ENCODE assay signal across 18 cellular contexts in the genomic region with DNA sequence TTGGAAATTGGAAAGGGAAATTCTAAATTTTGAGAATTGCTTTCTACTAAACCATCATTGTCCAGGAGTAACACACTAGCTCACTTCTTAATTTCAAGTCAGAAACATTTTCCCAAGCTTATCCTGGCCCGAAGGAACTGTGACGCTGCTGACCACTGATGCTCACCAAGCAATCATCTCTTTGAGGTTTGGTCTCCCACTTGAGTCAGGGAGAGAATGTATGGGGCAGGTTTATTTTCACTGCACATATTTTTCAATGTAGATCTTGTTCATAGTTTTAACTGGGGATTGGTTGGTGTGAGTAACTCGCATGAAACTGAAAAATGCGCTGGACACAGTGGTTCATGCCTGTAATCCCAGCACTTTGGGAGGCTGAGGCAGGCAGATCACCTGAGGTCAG. TPM values are rescaled to one million over a fixed set of nuclear protein-coding genes. Genes with fewer than 3 reads are reported as not detected.
A peak's percentile ranks its signal among the peaks of the same experiment; 100 is the strongest.
DNase-seq lines count a peak whose midpoint lies in the region; ATAC-seq, FAIRE-seq and TF ChIP-seq lines count a peak whose summit lies in the region.
"Had no signal": no experiment of that assay in that cellular context is flagged by ENCODE, and none has a peak within 500 bp of the region (broad histone marks: within the 10 kb centered on the region; RNA-seq: fewer than 3 reads in every experiment).

No MANE protein-coding gene starts in this region.

- TF ChIP-seq CTCF in astrocyte (IDR thresholded peaks at IDR 0.05; ENCODE audit: insufficient read depth, low read depth, low read length): no peak
- no peak for TF ChIP-seq CTCF in mammary epithelial cell (conservative IDR thresholded peaks at IDR 0.05 in 1 of 2, IDR thresholded peaks at IDR 0.05 in 1 of 2; ENCODE audit: extremely low read depth in 1 of 2, insufficient read depth in 1 of 2, low read depth in 1 of 2, low read length in 2 of 2)

- ATAC-seq in GM21576 (IDR thresholded peaks at IDR 0.05; ENCODE audit: unreplicated experiment): no peak
- ATAC-seq: K562 had no signal

- BruUV-seq in mammary epithelial cell (replicated peaks; lab: Mats Ljungman, UMichigan): no TSS peak

- H3K27me3 ChIP-seq in astrocyte (ENCODE audit: insufficient read depth, low read length): no peaks in the 10 kb centered on the region
- H3K27me3 ChIP-seq in mammary epithelial cell (ENCODE audit: insufficient read depth, low read length): no peaks in the 10 kb centered on the region

- no peak overlapping the region for H2AFZ ChIP-seq in astrocyte (ENCODE audit: low read depth, low read length)
- H2AFZ ChIP-seq in mammary epithelial cell (ENCODE audit: low read depth, low read length): no peak overlapping the region

- H3K4me3 Mint-ChIP-seq in activated CD4-positive, alpha-beta T cell treated with anti-CD3 and anti-CD28 coated beads, Interleukin-2, amount 10 ng/mL, durations not matched to agents 24 days and 14 days: no peak overlapping the region
- no peak overlapping the region for H3K4me3 Mint-ChIP-seq in astrocyte (ENCODE audit: unreplicated experiment)
- H3K4me3 Mint-ChIP-seq: CD14-positive monocyte had no signal

- H3K9me3 ChIP-seq in astrocyte (ENCODE audit: insufficient read depth, low read depth, low read length): no peaks in the 10 kb centered on the region
- no peaks in the 10 kb centered on the region for H3K9me3 ChIP-seq in mammary epithelial cell (replicated peaks; ENCODE audit: insufficient read depth, low read length)
- H3K9me3 ChIP-seq: Caco-2 had no signal

- WGBS in mammary epithelial cell (ENCODE audit: low coverage, missing lambda C conversion rate): 94% methylated on average over 4 of the region's 4 CpGs

- peaks cover 54% of the 10 kb centered on the region for H3K4me1 Mint-ChIP-seq in activated CD4-positive, alpha-beta T cell treated with anti-CD3 and anti-CD28 coated beads, Interleukin-2, amount 10 ng/mL, durations not matched to agents 24 days and 14 days
- peaks cover 16% of the 10 kb centered on the region for H3K4me1 Mint-ChIP-seq in astrocyte (ENCODE audit: low read depth, unreplicated experiment)

- no peak overlapping the region for H3K27ac ChIP-seq in astrocyte (ENCODE audit: low read depth, low read length)
- no peak overlapping the region for H3K27ac ChIP-seq in mammary epithelial cell (ENCODE audit: insufficient read depth, low read depth, low read length)
- H3K27ac ChIP-seq: 22Rv1 had no signal

- CTCF ChIA-PET in mammary epithelial cell (lab: Charles Lee; ENCODE audit: low non-redundant PET): no interaction called here

- H3K4me1 ChIP-seq in astrocyte (ENCODE audit: insufficient read depth, low read length) (no peaks in the 10 kb centered on the region), mammary epithelial cell (ENCODE audit: insufficient read depth, low read length) (peaks cover 30% of the 10 kb centered on the region)

- H3K79me2 ChIP-seq in astrocyte (ENCODE audit: insufficient read depth, low read length): no peaks in the 10 kb centered on the region
- H3K79me2 ChIP-seq in mammary epithelial cell (ENCODE audit: insufficient read depth, low read length): no peaks in the 10 kb centered on the region

- dilution Hi-C loops in mammary epithelial cell (cut with HindIII; ENCODE audit: low sequenced_read_pairs): no loop called here

- no peak for FAIRE-seq in astrocyte (lab: Jason Lieb, UNC)

- no peaks in the 10 kb centered on the region for H3K36me3 Mint-ChIP-seq in activated CD4-positive, alpha-beta T cell treated with anti-CD3 and anti-CD28 coated beads, Interleukin-2, amount 10 ng/mL, durations not matched to agents 24 days and 14 days (ENCODE audit: low read depth)
- H3K36me3 Mint-ChIP-seq in astrocyte (ENCODE audit: low read depth, unreplicated experiment): no peaks in the 10 kb centered on the region
- H3K36me3 Mint-ChIP-seq: CD14-positive monocyte had no signal

- in situ Hi-C loops in mammary epithelial cell (cut with MboI; ENCODE audit: low sequenced_read_pairs in 2 of 2): no loop called here

- no peak overlapping the region for H3K4me3 ChIP-seq in astrocyte (ENCODE audit: insufficient read depth, low read depth, low read length)
- no peak overlapping the region for H3K4me3 ChIP-seq in mammary epithelial cell (replicated peaks in 1 of 3; ENCODE audit: insufficient read depth in 1 of 3, low read depth in 2 of 3, low read length in 3 of 3)
- H3K4me3 ChIP-seq: K562 had no signal

- H3K27ac Mint-ChIP-seq in activated CD4-positive, alpha-beta T cell treated with anti-CD3 and anti-CD28 coated beads, Interleukin-2, amount 10 ng/mL, durations not matched to agents 24 days and 14 days: peak overlapping the region; percentile 25
- H3K27ac Mint-ChIP-seq in astrocyte (ENCODE audit: unreplicated experiment): no peak overlapping the region

- no peak for DNase-seq in activated CD4-positive, alpha-beta T cell treated with anti-CD3 and anti-CD28 coated beads, Interleukin-2, amount 10 ng/mL, durations not matched to agents 24 days and 14 days
- no peak for DNase-seq in activated CD4-positive, alpha-beta T cell treated with anti-CD3 and anti-CD28 coated beads for 48 hours
- peak; percentile 37 for DNase-seq in astrocyte (ENCODE audit: low read depth)
- peak; percentile 79 for DNase-seq in hepatic stellate cell (ENCODE audit: low spot score)
- no peak for DNase-seq in NCI-H524 (lab: John Stamatoyannopoulos, UW)
- DNase-seq in mammary epithelial cell: no peak
- DNase-seq in NCI-H510A (lab: John Stamatoyannopoulos, UW): no peak
- DNase-seq: Caco-2, GOT3, NCI-H1105 treated with DMSO at 0.1 percent for 48 hours, NCI-H187 treated with DMSO at 0.1 percent for 48 hours, NCI-H446 treated with DMSO at 0.1 percent for 48 hours, RPMI8226 had no signal

- H4K20me1 ChIP-seq in astrocyte (ENCODE audit: insufficient read depth, low read length) (no peaks in the 10 kb centered on the region), mammary epithelial cell (ENCODE audit: insufficient read depth, low read length) (no peaks in the 10 kb centered on the region)

- H3K9me3 Mint-ChIP-seq in activated CD4-positive, alpha-beta T cell treated with anti-CD3 and anti-CD28 coated beads, Interleukin-2, amount 10 ng/mL, durations not matched to agents 24 days and 14 days: no peaks in the 10 kb centered on the region
- H3K9me3 Mint-ChIP-seq in astrocyte (ENCODE audit: unreplicated experiment): no peaks in the 10 kb centered on the region

- H3K36me3 ChIP-seq in astrocyte (ENCODE audit: insufficient read depth, low read length): no peaks in the 10 kb centered on the region
- no peaks in the 10 kb centered on the region for H3K36me3 ChIP-seq in mammary epithelial cell (ENCODE audit: insufficient read depth, low read length)

- H3K27me3 Mint-ChIP-seq in activated CD4-positive, alpha-beta T cell treated with anti-CD3 and anti-CD28 coated beads, Interleukin-2, amount 10 ng/mL, durations not matched to agents 24 days and 14 days: no peaks in the 10 kb centered on the region
- H3K27me3 Mint-ChIP-seq in astrocyte (ENCODE audit: low read depth, unreplicated experiment): no peaks in the 10 kb centered on the region

- H3K4me2 ChIP-seq in astrocyte (ENCODE audit: low read length) (no peak overlapping the region), mammary epithelial cell (ENCODE audit: insufficient read depth, low read depth, low read length) (no peak overlapping the region)

- no peak overlapping the region for H3K9ac ChIP-seq in astrocyte (ENCODE audit: low read length)
- no peak overlapping the region for H3K9ac ChIP-seq in mammary epithelial cell (ENCODE audit: insufficient read depth, low read length)

- intact Hi-C loops in activated CD4-positive, alpha-beta T cell treated with anti-CD3 and anti-CD28 coated beads, Interleukin-2, amount 10 ng/mL, durations not matched to agents 24 days and 14 days (cut with micrococcal nuclease): no loop called here
- intact Hi-C loops in mammary epithelial cell (cut with micrococcal nuclease): no loop called here

RNA-seq across cellular contexts. Expression of a gene that starts 12.9 kb away (rescaled TPM):
- total RNA-seq in activated CD4-positive, alpha-beta T cell treated with anti-CD3 and anti-CD28 coated beads, Interleukin-2, amount 10 ng/mL, durations not matched to agents 24 days and 14 days: 0.47 and 0.50 TPM in 2 replicates
- total RNA-seq in astrocyte (0.34 and 0.43 TPM in 2 replicates), mammary epithelial cell (under 1 TPM in 1 of 2 donors, not detected in 1; 0.68 TPM)
- not detected for polyA plus RNA-seq in mammary epithelial cell
- polyA minus RNA-seq in mammary epithelial cell: not detected
- total RNA-seq: Caco-2, M059J had no signal
- polyA plus RNA-seq: CD14-positive monocyte, K562 had no signal

RNA-seq across cellular contexts. Expression of a gene that starts 23.3 kb away (rescaled TPM):
- total RNA-seq in activated CD4-positive, alpha-beta T cell treated with anti-CD3 and anti-CD28 coated beads, Interleukin-2, amount 10 ng/mL, durations not matched to agents 24 days and 14 days: 155 and 158 TPM in 2 replicates
- 45.5 and 56.8 TPM in 2 replicates for total RNA-seq in astrocyte
- total RNA-seq in mammary epithelial cell: 100 to 1,000 TPM in 1 of 2 donors, 10 to 100 TPM in 1; 52.8 to 106 TPM
- polyA plus RNA-seq in mammary epithelial cell: 256 TPM
- polyA minus RNA-seq in mammary epithelial cell: 121 TPM

RNA-seq across cellular contexts. Expression of a gene that starts 31.3 kb away (rescaled TPM):
- 29.5 and 30.7 TPM in 2 replicates for total RNA-seq in activated CD4-positive, alpha-beta T cell treated with anti-CD3 and anti-CD28 coated beads, Interleukin-2, amount 10 ng/mL, durations not matched to agents 24 days and 14 days
- total RNA-seq in astrocyte (19.5 and 19.8 TPM in 2 replicates), mammary epithelial cell (10 to 100 TPM; 18.8 to 22.2 TPM)
- polyA plus RNA-seq in mammary epithelial cell: 27.0 TPM
- polyA minus RNA-seq in mammary epithelial cell: 42.9 TPM

RNA-seq across cellular contexts. Expression of a gene that starts 37.5 kb away (rescaled TPM):
- 239 and 242 TPM in 2 replicates for total RNA-seq in activated CD4-positive, alpha-beta T cell treated with anti-CD3 and anti-CD28 coated beads, Interleukin-2, amount 10 ng/mL, durations not matched to agents 24 days and 14 days
- total RNA-seq in astrocyte (142 and 148 TPM in 2 replicates), mammary epithelial cell (100 to 1,000 TPM in 1 of 2 donors, 10 to 100 TPM in 1; 96.4 to 128 TPM)
- polyA plus RNA-seq in mammary epithelial cell: 217 TPM
- 200 TPM for polyA minus RNA-seq in mammary epithelial cell

RNA-seq across cellular contexts. Expression of a gene that starts 37.9 kb away (rescaled TPM):
- total RNA-seq in activated CD4-positive, alpha-beta T cell treated with anti-CD3 and anti-CD28 coated beads, Interleukin-2, amount 10 ng/mL, durations not matched to agents 24 days and 14 days: 69.8 and 76.9 TPM in 2 replicates
- total RNA-seq in astrocyte (18.3 and 23.0 TPM in 2 replicates), mammary epithelial cell (10 to 100 TPM; 22.6 to 34.8 TPM)
- 28.1 TPM for polyA plus RNA-seq in mammary epithelial cell
- polyA minus RNA-seq in mammary epithelial cell: 65.6 TPM

Comparison
In these comparisons a context has a peak if more than half of its experiments do, and no peak if none do; other contexts are left out.
1. DNase-seq: peak in astrocyte (single experiment) and hepatic stellate cell (single experiment); none in activated CD4-positive, alpha-beta T cell treated with anti-CD3 and anti-CD28 coated beads, Interleukin-2, amount 10 ng/mL, durations not matched to agents 24 days and 14 days (single experiment), activated CD4-positive, alpha-beta T cell treated with anti-CD3 and anti-CD28 coated beads for 48 hours (single experiment), NCI-H524 (0 of 2), mammary epithelial cell (single experiment) and NCI-H510A (single experiment).